In genomic region chr17:43033947-43034622, GRCh38 we compare ENCODE assay signal across 13 cellular contexts. TPM values are rescaled to one million over a fixed set of nuclear protein-coding genes. Genes with fewer than 3 reads are reported as not detected.
DNase-seq lines count a peak whose midpoint lies in the region; ATAC-seq and TF ChIP-seq lines count a peak whose summit lies in the region.
"Had no signal": no experiment of that assay in that cellular context is flagged by ENCODE, and none has a peak within 500 bp of the region (broad histone marks: within the 10 kb centered on the region; RNA-seq: fewer than 3 reads in every experiment).

No MANE protein-coding gene starts in this region.

- H3K9me3 ChIP-seq in parathyroid adenoma (ENCODE audit: control insufficient read depth, low read length), result no peaks in the 10 kb centered on the region
- H3K9me3 ChIP-seq in breast epithelium, result no peaks in the 10 kb centered on the region
- no peaks in the 10 kb centered on the region for H3K9me3 ChIP-seq in effector memory CD4-positive, alpha-beta T cell (ENCODE audit: control insufficient read depth, low read length)
- H3K9me3 ChIP-seq: right atrium auricular region, SJCRH30, stomach had no signal

- peak overlapping the region; percentile 84; the same call in 1 of the 2 replicates for H3K27ac ChIP-seq in GM23338 (ENCODE audit: low read depth)
- no peak overlapping the region for H3K27ac ChIP-seq in parathyroid adenoma
- no peak overlapping the region for H3K27ac ChIP-seq in breast epithelium
- H3K27ac ChIP-seq in effector memory CD4-positive, alpha-beta T cell (ENCODE audit: insufficient read depth, low read length, poor library complexity, severe bottlenecking), result no peak overlapping the region
- H3K27ac ChIP-seq: right atrium auricular region, SJCRH30, stomach had no signal

- H3K9me2 ChIP-seq in GM23338 (ENCODE audit: insufficient read depth), result no peaks in the 10 kb centered on the region

- peak overlapping the region; percentile 61 for H3K4me3 Mint-ChIP-seq in GM23338

- peaks cover 18% of the 10 kb centered on the region for H3F3A ChIP-seq in GM23338 (replicated peaks; ENCODE audit: low read depth)

- H3K27me3 Mint-ChIP-seq in GM23338 (ENCODE audit: insufficient read depth, low read depth, poor library complexity), result peaks cover 21% of the 10 kb centered on the region

- H3K27me3 ChIP-seq in GM23338 (ENCODE audit: insufficient read depth) (no peaks in the 10 kb centered on the region), parathyroid adenoma (ENCODE audit: control insufficient read depth, insufficient read depth, low read length) (no peaks in the 10 kb centered on the region), breast epithelium (no peaks in the 10 kb centered on the region)
- no peaks in the 10 kb centered on the region for H3K27me3 ChIP-seq in effector memory CD4-positive, alpha-beta T cell (replicated peaks; ENCODE audit: control insufficient read depth, insufficient read depth, low read length, poor library complexity, severe bottlenecking)
- H3K27me3 ChIP-seq: right atrium auricular region, stomach had no signal

- H3K9ac ChIP-seq in parathyroid adenoma, result no peak overlapping the region

- H3K4me1 ChIP-seq in GM23338 (ENCODE audit: insufficient read depth), result peaks cover 53% of the 10 kb centered on the region
- H3K4me1 ChIP-seq in parathyroid adenoma, result peaks cover 4% of the 10 kb centered on the region
- H3K4me1 ChIP-seq in breast epithelium, result no peaks in the 10 kb centered on the region
- H3K4me1 ChIP-seq in effector memory CD4-positive, alpha-beta T cell (ENCODE audit: control insufficient read depth, insufficient read depth, low read length, poor library complexity, severe bottlenecking), result no peaks in the 10 kb centered on the region
- H3K4me1 ChIP-seq: right atrium auricular region, stomach had no signal

- intact Hi-C loops in breast epithelium (cut with DNase I; ENCODE audit: low total_unique reads), result no loop called here

- H3K79me2 ChIP-seq in GM23338 (replicated peaks; ENCODE audit: insufficient read depth) (no peaks in the 10 kb centered on the region), parathyroid adenoma (no peaks in the 10 kb centered on the region)

- H4K20me1 ChIP-seq in GM23338 (replicated peaks; ENCODE audit: insufficient read depth), result no peaks in the 10 kb centered on the region

- H3K4me2 ChIP-seq in GM23338 (peak overlapping the region; percentile 73), parathyroid adenoma (ENCODE audit: low read length) (no peak overlapping the region)

- peak; percentile 37 for ATAC-seq in GM23338

- TF ChIP-seq CTCF in GM23338 (conservative IDR thresholded peaks at IDR 0.05; ENCODE audit: low read depth in 2 of 2) (no peak), parathyroid adenoma (IDR thresholded peaks at IDR 0.05) (no peak), breast epithelium (IDR thresholded peaks at IDR 0.05) (no peak)

- peak overlapping the region; percentile 85; the same call in 1 of the 2 replicates for H2AFZ ChIP-seq in GM23338
- peak overlapping the region; percentile 76 for H2AFZ ChIP-seq in parathyroid adenoma

- no peaks in the 10 kb centered on the region for H3K9me3 Mint-ChIP-seq in GM23338

- peaks cover 8% of the 10 kb centered on the region for H3K36me3 Mint-ChIP-seq in GM23338 (ENCODE audit: low read depth)

- H3K4me3 ChIP-seq in GM23338, result peak overlapping the region; percentile 47
- H3K4me3 ChIP-seq in parathyroid adenoma (ENCODE audit: low read depth, low read length), result no peak overlapping the region
- no peak overlapping the region for H3K4me3 ChIP-seq in breast epithelium
- no peak overlapping the region for H3K4me3 ChIP-seq in effector memory CD4-positive, alpha-beta T cell (ENCODE audit: insufficient read depth, low read depth, low read length, poor library complexity, severe bottlenecking)
- H3K4me3 ChIP-seq: right atrium auricular region, SJCRH30, stomach had no signal

- peaks cover 51% of the 10 kb centered on the region for H3K4me1 Mint-ChIP-seq in GM23338

- no peaks in the 10 kb centered on the region for H3K36me3 ChIP-seq in GM23338 (ENCODE audit: insufficient read depth)
- no peaks in the 10 kb centered on the region for H3K36me3 ChIP-seq in parathyroid adenoma (ENCODE audit: control insufficient read depth, insufficient read depth, low read length)
- no peaks in the 10 kb centered on the region for H3K36me3 ChIP-seq in breast epithelium
- H3K36me3 ChIP-seq in effector memory CD4-positive, alpha-beta T cell (ENCODE audit: control insufficient read depth, insufficient read depth, low read length), result no peaks in the 10 kb centered on the region
- H3K36me3 ChIP-seq: right atrium auricular region, SJCRH30, stomach had no signal

- DNase-seq in GM23338 (ENCODE audit: low spot score) (peak; percentile 73), NCI-H510A (lab: John Stamatoyannopoulos, UW) (peak; percentile 14), globus pallidus (ENCODE audit: low spot score) (peak; percentile 68), SHP77 treated with DMSO at 0.1 percent for 48 hours (lab: John Stamatoyannopoulos, UW) (no peak), erythroblast (lab: John Stamatoyannopoulos, UW) (no peak), breast epithelium (ENCODE audit: low spot score in 2 of 2) (no peak)
- no peak for DNase-seq in effector memory CD4-positive, alpha-beta T cell
- DNase-seq: effector CD8-positive, alpha-beta T cell; Karpas-422; stomach had no signal

- no peak for TF ChIP-seq POLR2A in erythroblast (IDR thresholded peaks at IDR 0.05; ENCODE audit: low read length)
- TF ChIP-seq POLR2A in breast epithelium (IDR thresholded peaks at IDR 0.05), result no peak

- H3K27ac Mint-ChIP-seq in GM23338, result peak overlapping the region; percentile 93

TF ChIP-seq in GM23338, 12 proteins besides CTCF, POLR2A, EP300 and RAD21 (continues in another document):
- TF ChIP-seq EZH2 (IDR thresholded peaks at IDR 0.05; ENCODE audit: low read depth, unreplicated experiment), result no peak
- TF ChIP-seq CREB1 (CRISPR knock-in tag; IDR thresholded peaks at IDR 0.05; ENCODE audit: low read depth), result no peak

RNA-seq across cellular contexts. Expression of gene RND2, which starts 9.1 kb away (rescaled TPM):
- total RNA-seq in GM23338 (2014; rRNA removed; shearing (Covaris generic)), result 20.8 and 22.9 TPM in 2 replicates
- 18.5 and 20.4 TPM in 2 replicates for polyA plus RNA-seq in GM23338 (2016; fragmentation: Nextera tagmentation; extraction: Ambion mirVana)
- 1 to 10 TPM in 2 of 3 donors, under 1 TPM in 1; 0.16 to 2.0 (median 1.3) TPM for total RNA-seq in breast epithelium

RNA-seq across cellular contexts. Expression of gene VAT1, which starts 11.9 kb away (rescaled TPM):
- 227 and 300 TPM in 2 replicates for total RNA-seq in GM23338 (2014; rRNA removed; shearing (Covaris generic))
- 233 and 267 TPM in 2 replicates for polyA plus RNA-seq in GM23338 (2016; fragmentation: Nextera tagmentation; extraction: Ambion mirVana)
- total RNA-seq in breast epithelium, result 100 to 1,000 TPM; 125 to 402 (median 173) TPM

RNA-seq across cellular contexts. Expression of gene IFI35, which starts 27.5 kb away (rescaled TPM):
- 2.3 and 3.3 TPM in 2 replicates for total RNA-seq in GM23338 (2014; rRNA removed; shearing (Covaris generic))
- polyA plus RNA-seq in GM23338 (2016; fragmentation: Nextera tagmentation; extraction: Ambion mirVana), result 1.5 and 1.8 TPM in 2 replicates
- 10 to 100 TPM; 16.2 to 42.3 (median 31.0) TPM for total RNA-seq in breast epithelium
- total RNA-seq: SJCRH30 had no signal

RNA-seq across cellular contexts. Expression of gene RPL27, which starts 35.9 kb away (rescaled TPM):
- 1,307 and 1,784 TPM in 2 replicates for total RNA-seq in GM23338 (2014; rRNA removed; shearing (Covaris generic))
- polyA plus RNA-seq in GM23338 (2016; fragmentation: Nextera tagmentation; extraction: Ambion mirVana), result 2,722 and 2,793 TPM in 2 replicates
- total RNA-seq in breast epithelium, result 1,000 to 10,000 TPM; 1,150 to 3,519 (median 1,958) TPM

RNA-seq across cellular contexts. Expression of gene RUNDC1, which starts 53.7 kb away (rescaled TPM):
- 11.1 and 11.9 TPM in 2 replicates for total RNA-seq in GM23338 (2014; rRNA removed; shearing (Covaris generic))
- 6.1 and 6.9 TPM in 2 replicates for polyA plus RNA-seq in GM23338 (2016; fragmentation: Nextera tagmentation; extraction: Ambion mirVana)
- 10 to 100 TPM in 2 of 3 donors, 1 to 10 TPM in 1; 8.6 to 25.8 (median 22.3) TPM for total RNA-seq in breast epithelium

Comparison
In these comparisons a context has a peak if more than half of its experiments do, and no peak if none do; other contexts are left out.
1. DNase-seq: peak in GM23338 (single experiment), NCI-H510A (single experiment) and globus pallidus (single experiment); none in SHP77 treated with DMSO at 0.1 percent for 48 hours (single experiment), erythroblast (0 of 2), breast epithelium (0 of 2) and effector memory CD4-positive, alpha-beta T cell (0 of 3).